In the genomic region with DNA sequence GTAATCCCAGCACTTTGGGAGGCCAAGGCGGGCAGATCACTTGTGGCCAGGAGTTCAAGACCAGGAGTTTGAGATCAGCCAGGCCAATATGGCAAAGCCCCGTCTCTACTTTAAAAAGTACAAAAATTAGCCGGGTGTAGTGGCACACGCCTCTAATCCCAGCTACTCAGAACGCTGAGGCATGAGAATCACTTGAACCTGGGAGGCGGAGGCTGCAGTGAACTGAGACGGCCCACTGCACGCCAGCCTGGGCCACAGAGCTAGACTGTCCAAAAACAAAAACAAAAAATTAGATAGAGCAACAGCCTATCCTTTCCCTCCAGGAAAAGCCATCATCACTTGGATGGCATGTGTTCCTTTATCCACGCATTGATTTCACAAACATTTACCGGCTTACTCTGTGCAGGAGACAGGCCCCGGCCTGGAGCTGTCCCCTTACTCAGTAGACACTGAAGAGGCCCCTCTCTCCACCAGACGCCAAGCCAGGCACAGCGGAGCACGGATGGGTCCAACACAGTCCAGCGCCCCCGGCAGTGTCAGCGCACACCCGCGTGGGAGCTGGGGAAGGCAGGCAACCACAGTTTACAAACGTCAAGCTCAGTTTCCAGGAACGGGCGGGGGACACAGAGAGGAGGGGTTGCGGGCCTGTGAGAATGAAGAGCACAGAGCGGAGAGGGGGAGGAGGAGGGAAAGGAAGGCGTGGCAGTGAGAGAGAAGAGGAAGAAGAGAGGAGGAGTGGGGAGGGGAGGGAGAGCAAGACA, we compare ENCODE assay signal across 1 cellular context.
TF ChIP-seq lines count a peak whose summit lies in the region.

No MANE protein-coding gene starts in this region.

TF ChIP-seq in SK-N-SH, 30 proteins besides CTCF, POLR2A, EP300 and RAD21:
- TF ChIP-seq USF1 (IDR thresholded peaks at IDR 0.05; ENCODE audit: borderline replicate concordance, low read depth) (no peak), MAX (IDR thresholded peaks at IDR 0.05; ENCODE audit: low read depth) (no peak), MXI1 (IDR thresholded peaks at IDR 0.05; ENCODE audit: low read depth, low read length) (no peak), TCF12 (IDR thresholded peaks at IDR 0.05) (no peak), NFIC (IDR thresholded peaks at IDR 0.05; ENCODE audit: borderline replicate concordance) (no peak), GATA2 (CRISPR knock-in tag; IDR thresholded peaks at IDR 0.05) (no peak), SIN3A (IDR thresholded peaks at IDR 0.05; ENCODE audit: borderline replicate concordance, low read depth, low read length) (no peak), SMC3 (IDR thresholded peaks at IDR 0.05; ENCODE audit: low read depth, low read length) (no peak), YY1 (IDR thresholded peaks at IDR 0.05; ENCODE audit: low read depth) (no peak), EZH2phosphoT487 (IDR thresholded peaks at IDR 0.05; ENCODE audit: borderline replicate concordance, low read depth) (no peak), CHD2 (IDR thresholded peaks at IDR 0.05; ENCODE audit: low read length, partially characterized antibody) (no peak), TEAD4 (IDR thresholded peaks at IDR 0.05; ENCODE audit: borderline replicate concordance, insufficient read depth) (no peak)
